ENCODE assay signal across 7 cellular contexts in the genomic region with DNA sequence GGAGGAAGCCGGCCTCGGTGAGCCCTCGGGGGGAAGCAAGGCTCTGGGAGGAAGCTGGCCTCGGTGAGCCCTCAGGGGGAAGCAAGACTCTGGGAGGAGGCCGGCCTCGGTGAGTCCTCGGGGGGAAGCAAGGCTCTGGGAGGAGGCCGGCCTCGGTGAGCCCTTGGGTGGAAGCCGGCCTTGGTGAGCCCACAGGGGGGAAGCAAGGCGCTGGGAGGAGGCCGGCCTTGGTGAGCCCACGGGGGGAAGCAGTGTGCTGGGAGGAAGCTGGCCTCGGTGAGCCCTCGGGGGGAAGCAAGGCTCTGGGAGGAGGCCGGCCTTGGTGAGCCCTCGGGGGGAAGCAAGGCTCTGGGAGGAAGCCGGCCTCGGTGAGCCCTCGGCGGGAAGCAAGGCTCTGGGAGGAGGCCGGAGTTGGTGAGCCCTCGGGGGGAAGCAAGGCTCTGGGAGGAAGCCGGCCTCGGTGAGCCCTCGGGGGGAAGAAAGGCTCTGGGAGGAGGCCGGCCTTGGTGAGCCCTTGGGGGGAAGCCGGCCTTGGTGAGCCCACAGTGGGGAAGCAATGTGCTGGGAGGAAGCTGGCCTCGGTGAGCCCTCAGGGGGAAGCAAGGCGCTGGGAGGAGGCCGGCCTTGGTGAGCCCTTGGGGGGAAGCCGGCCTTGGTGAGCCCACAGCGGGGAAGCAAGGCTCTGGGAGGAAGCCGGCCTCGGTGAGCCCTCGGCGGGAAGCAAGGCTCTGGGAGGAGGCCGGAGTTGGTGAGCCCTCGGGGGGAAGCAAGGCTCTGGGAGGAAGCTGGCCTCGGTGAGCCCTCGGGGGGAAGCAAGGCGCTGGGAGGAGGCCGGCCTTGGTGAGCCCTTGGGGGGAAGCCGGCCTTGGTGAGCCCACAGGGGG. TPM values are rescaled to one million over a fixed set of nuclear protein-coding genes. Genes with fewer than 3 reads are reported as not detected.
"Had no signal": no experiment of that assay in that cellular context is flagged by ENCODE, and none has a peak within 500 bp of the region (broad histone marks: within the 10 kb centered on the region; RNA-seq: fewer than 3 reads in every experiment).

No MANE protein-coding gene starts in this region.

RNA-seq across cellular contexts. Expression of gene KRTAP10-1, which starts 36.7 kb away (rescaled TPM):
- total RNA-seq: HT1080, K562, M059J, PC-3, SJCRH30 had no signal
- polyA plus RNA-seq: IgD-negative memory B cell, K562 had no signal

RNA-seq across cellular contexts. Expression of gene LRRC3, which starts 47.9 kb away (rescaled TPM):
- total RNA-seq: HT1080, M059J, OCI-LY7, SJCRH30 had no signal

RNA-seq across cellular contexts. Expression of gene KRTAP10-2, which starts 48.1 kb away (rescaled TPM):
- total RNA-seq: HT1080, K562, M059J, OCI-LY7, PC-3, SJCRH30 had no signal
- polyA plus RNA-seq: IgD-negative memory B cell, K562 had no signal

RNA-seq across cellular contexts. Expression of gene KRTAP10-3, which starts 55.3 kb away (rescaled TPM):
- total RNA-seq: HT1080, K562, M059J, OCI-LY7, PC-3, SJCRH30 had no signal
- polyA plus RNA-seq: IgD-negative memory B cell, K562 had no signal
